Comparison of ENCODE assay signal across 21 cellular contexts in the genomic region with DNA sequence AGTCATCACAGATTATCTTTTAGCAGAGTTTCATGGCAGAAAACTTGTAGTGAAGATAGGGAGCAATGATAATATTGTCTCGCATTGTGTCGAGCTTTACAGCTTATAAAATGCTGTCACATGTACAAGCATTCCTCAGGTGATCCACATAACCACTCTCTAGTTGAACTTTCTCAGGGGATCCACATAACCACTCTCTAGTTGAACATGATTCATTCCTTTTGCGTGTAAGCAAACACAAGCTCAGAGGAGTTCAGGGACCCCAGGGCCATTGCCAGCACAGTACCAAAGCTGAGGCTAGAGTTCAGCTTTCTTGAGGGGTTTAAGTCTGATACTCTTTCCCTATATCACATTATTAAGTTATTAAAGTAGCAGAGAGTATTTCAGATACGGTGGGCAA.
"Had no signal": no experiment of that assay in that cellular context is flagged by ENCODE, and none has a peak within 500 bp of the region (broad histone marks: within the 10 kb centered on the region; RNA-seq: fewer than 3 reads in every experiment).

No MANE protein-coding gene starts in this region.

- H3K9ac ChIP-seq: neural progenitor cell, parathyroid adenoma had no signal

- H3K27ac ChIP-seq: body of pancreas, dorsolateral prefrontal cortex, foreskin keratinocyte, left ventricle myocardium inferior, neural progenitor cell, parathyroid adenoma, right lobe of liver, spleen, tibial nerve had no signal

- H3K36me3 ChIP-seq: left ventricle myocardium inferior, neural progenitor cell, right lobe of liver, spleen, tibial nerve had no signal

- H3K4me1 ChIP-seq: body of pancreas, foreskin keratinocyte, left ventricle myocardium inferior, parathyroid adenoma, right lobe of liver had no signal

- ATAC-seq: activated T-helper 17 cell treated with anti-CD3 and anti-CD28 coated beads, Interleukin-2, amount 50 U/mL, for 72 hours; body of pancreas; esophagus mucosa; foreskin keratinocyte; right lobe of liver; stimulated activated memory B cell treated with anti-CD40 and anti-IgM and Interleukin-4, amounts not matched to agents 10 μg/mL and 1 μg/mL and 100 μg/mL, for 72 hours; T-helper 17 cell had no signal

- H3K27me3 ChIP-seq: body of pancreas, dorsolateral prefrontal cortex, foreskin keratinocyte, neural progenitor cell, right lobe of liver, spleen, tibial nerve had no signal

- H3K9me3 ChIP-seq: body of pancreas, right lobe of liver, spleen, tibial nerve had no signal

- H3K4me3 ChIP-seq: body of pancreas, dorsolateral prefrontal cortex, left ventricle myocardium inferior, neural progenitor cell, right lobe of liver, spleen, tibial nerve had no signal

- DNase-seq: activated B cell treated with CpG ODN at 0.5 μM for 24 hours; activated CD4-positive, alpha-beta T cell treated with anti-CD3 and anti-CD28 coated beads, Interleukin-2, amount 50 U/mL, for 1 hour; activated naive CD4-positive, alpha-beta T cell treated with anti-CD3 and anti-CD28 coated beads, Interleukin-2, amount 10 ng/mL, durations not matched to agents 7 days and 5 days; activated T-cell treated with anti-CD3 and anti-CD28 coated beads for 4 hours; body of pancreas; dorsolateral prefrontal cortex; foreskin keratinocyte; head of caudate nucleus; islet precursor cell; left ventricle myocardium inferior; right lobe of liver; spleen; stimulated activated CD4-positive, alpha-beta T cell treated with anti-CD3 and anti-CD28 coated beads, Interleukin-1b, Interleukin-23, amount 100 ng/mL, for 48 hours; T-helper 17 cell had no signal

- FAIRE-seq: endometrium had no signal

- H2AFZ ChIP-seq: neural progenitor cell, parathyroid adenoma had no signal

- H3K4me2 ChIP-seq: neural progenitor cell had no signal

- H3K79me2 ChIP-seq: parathyroid adenoma had no signal
